Comparison of ENCODE assay signal across 8 cellular contexts in the genomic region with DNA sequence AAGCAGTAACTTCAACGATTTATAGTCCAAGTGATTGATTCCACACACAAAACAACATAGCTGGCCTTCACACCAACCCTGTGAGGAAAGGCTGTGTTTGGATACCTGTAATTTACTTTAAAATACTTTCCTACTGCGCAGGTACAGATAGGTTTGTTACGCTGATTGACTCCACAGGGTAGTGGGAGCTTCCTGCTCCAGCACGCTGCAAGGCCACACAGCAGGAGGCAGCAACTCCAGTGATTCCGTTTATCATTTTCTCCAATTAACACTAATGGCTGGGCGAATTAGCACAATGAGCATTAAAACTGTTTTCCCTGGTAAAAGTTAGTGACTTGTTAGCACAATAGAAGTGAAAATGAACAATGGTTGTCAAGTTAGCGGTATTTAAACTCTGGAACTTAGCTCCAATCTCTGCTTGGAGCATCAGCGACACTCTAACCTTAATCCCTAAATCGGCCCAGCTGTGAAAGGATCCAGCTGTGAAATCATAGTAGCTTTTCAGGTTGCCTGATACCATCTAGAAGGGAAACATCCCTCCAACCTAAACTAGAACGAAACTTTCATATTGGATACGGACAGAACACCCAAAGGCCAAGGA. TPM values are rescaled to one million over a fixed set of nuclear protein-coding genes. Genes with fewer than 3 reads are reported as not detected.
DNase-seq lines count a peak whose midpoint lies in the region; ATAC-seq and TF ChIP-seq lines count a peak whose summit lies in the region.

No MANE protein-coding gene starts in this region.

- no peaks in the 10 kb centered on the region for H3K27me3 Mint-ChIP-seq in activated naive CD8-positive, alpha-beta T cell treated with anti-CD3 and anti-CD28 coated beads, Interleukin-2, amount 10 ng/mL, durations not matched to agents 7 days and 5 days

- TF ChIP-seq CTCF in 22Rv1 (IDR thresholded peaks at IDR 0.05) (no peak), transverse colon (IDR thresholded peaks at IDR 0.05) (no peak)

- POLR2A ChIA-PET in activated naive CD8-positive, alpha-beta T cell treated with anti-CD3 and anti-CD28 coated beads, Interleukin-2, amount 10 ng/mL, durations not matched to agents 7 days and 5 days (lab: Charles Lee), result interaction anchor here (0.7 to 3.2 kb wide), 13 partner anchors 9 to 390 kb away, joined by 3 to 26 read pairs (median 4); a partner anchor contains a TSS

- H3K4me3 ChIP-seq in H7 (ENCODE audit: insufficient read depth, low read depth, low read length), result peak overlapping the region; percentile 71
- peak overlapping the region; percentile 47 to 67 (median 60) for H3K4me3 ChIP-seq in transverse colon

- H3K27ac Mint-ChIP-seq in activated naive CD8-positive, alpha-beta T cell treated with anti-CD3 and anti-CD28 coated beads, Interleukin-2, amount 10 ng/mL, durations not matched to agents 7 days and 5 days, result peak overlapping the region; percentile 89

- WGBS in transverse colon (ENCODE audit: low coverage in 1 of 2), 2 donors, result 52 to 53% methylated on average over 8 to 11 of the region's 11 CpGs

- ATAC-seq in activated naive CD8-positive, alpha-beta T cell treated with anti-CD3 and anti-CD28 coated beads, Interleukin-2, amount 10 ng/mL, durations not matched to agents 7 days and 5 days (ENCODE audit: low read depth), result no peak
- ATAC-seq in HG02973 (IDR thresholded peaks at IDR 0.05; ENCODE audit: unreplicated experiment) (no peak), GM21825 (IDR thresholded peaks at IDR 0.05; ENCODE audit: unreplicated experiment) (no peak)

- in situ Hi-C loops in transverse colon (cut with MboI; ENCODE audit: low pct_ligation_motif_present in 1 of 4, low pct_unique_long_range_greater_than_20kb in 1 of 4, low sequenced_read_pairs in 3 of 4), result loop anchor here in 1 of 4 donors (25.0 kb wide), 1 partner anchor 116 kb away; a partner anchor contains a TSS

- H3K9me3 ChIP-seq in transverse colon, result no peaks in the 10 kb centered on the region

- TF ChIP-seq EP300 in transverse colon (IDR thresholded peaks at IDR 0.05; ENCODE audit: low read depth), result no peak

- peaks cover 11% of the 10 kb centered on the region; the same call in 1 of the 2 replicates for H3K27me3 ChIP-seq in H7 (ENCODE audit: control insufficient read depth, insufficient read depth, low read length)
- H3K27me3 ChIP-seq in transverse colon, result no peaks in the 10 kb centered on the region

- intact Hi-C loops in transverse colon (cut with DNase I; ENCODE audit: low total_unique reads), result no loop called here

- no peak for TF ChIP-seq POLR2A in transverse colon (IDR thresholded peaks at IDR 0.05)

- H3K4me3 Mint-ChIP-seq in activated naive CD8-positive, alpha-beta T cell treated with anti-CD3 and anti-CD28 coated beads, Interleukin-2, amount 10 ng/mL, durations not matched to agents 7 days and 5 days, result peak overlapping the region; percentile 89

- DNase-seq in H7, result peak; percentile 64
- DNase-seq in activated naive CD8-positive, alpha-beta T cell treated with anti-CD3 and anti-CD28 coated beads, Interleukin-2, amount 10 ng/mL, durations not matched to agents 7 days and 5 days, result no peak
- peak; percentile 25 for DNase-seq in kidney tubule cell (ENCODE audit: low spot score)
- DNase-seq in transverse colon, result no peak
- no peak for DNase-seq in occipital lobe (lab: John Stamatoyannopoulos, UW)

- H3K36me3 Mint-ChIP-seq in activated naive CD8-positive, alpha-beta T cell treated with anti-CD3 and anti-CD28 coated beads, Interleukin-2, amount 10 ng/mL, durations not matched to agents 7 days and 5 days, result peaks cover 33% of the 10 kb centered on the region

- no peaks in the 10 kb centered on the region for H3K9me3 Mint-ChIP-seq in activated naive CD8-positive, alpha-beta T cell treated with anti-CD3 and anti-CD28 coated beads, Interleukin-2, amount 10 ng/mL, durations not matched to agents 7 days and 5 days

- H3K27ac ChIP-seq in 22Rv1, result peak overlapping the region; percentile 93
- H3K27ac ChIP-seq in transverse colon, result peak overlapping the region; percentile 88 to 95 (median 88)

- H3K4me1 ChIP-seq in transverse colon, result peaks cover 8 to 34% (median 15%) of the 10 kb centered on the region in 4 donors

- peaks cover 50% of the 10 kb centered on the region for H3K4me1 Mint-ChIP-seq in activated naive CD8-positive, alpha-beta T cell treated with anti-CD3 and anti-CD28 coated beads, Interleukin-2, amount 10 ng/mL, durations not matched to agents 7 days and 5 days

- no peaks in the 10 kb centered on the region for H3K36me3 ChIP-seq in H7 (replicated peaks; ENCODE audit: control insufficient read depth, insufficient read depth, low read length)
- H3K36me3 ChIP-seq in transverse colon, result peaks cover 0 to 5% (median under 1%) of the 10 kb centered on the region in 4 donors

RNA-seq across cellular contexts. Expression of a gene that starts 0.9 kb away (rescaled TPM):
- 2.1 and 2.8 TPM in 2 replicates for total RNA-seq in H7 (2014; rRNA removed; shearing (Covaris generic))
- total RNA-seq in activated naive CD8-positive, alpha-beta T cell treated with anti-CD3 and anti-CD28 coated beads, Interleukin-2, amount 10 ng/mL, durations not matched to agents 7 days and 5 days, result 10 to 100 TPM; 47.1 to 47.7 TPM
- total RNA-seq in transverse colon, result 10 to 100 TPM in 3 of 4 donors, 1 to 10 TPM in 1; 10.0 to 61.3 (median 13.8) TPM
- total RNA-seq in occipital lobe, result 11.4 TPM

RNA-seq across cellular contexts. Expression of a gene that starts 6.2 kb away (rescaled TPM):
- not detected in 2 replicates for total RNA-seq in H7 (2014; rRNA removed; shearing (Covaris generic))
- total RNA-seq in activated naive CD8-positive, alpha-beta T cell treated with anti-CD3 and anti-CD28 coated beads, Interleukin-2, amount 10 ng/mL, durations not matched to agents 7 days and 5 days, result under 1 TPM; 0.78 to 0.88 TPM
- total RNA-seq in transverse colon (not detected), occipital lobe (not detected)

Comparison
In these comparisons a context has a peak if more than half of its experiments do, and no peak if none do; other contexts are left out.
1. DNase-seq: peak in H7 (single experiment) and kidney tubule cell (single experiment); none in activated naive CD8-positive, alpha-beta T cell treated with anti-CD3 and anti-CD28 coated beads, Interleukin-2, amount 10 ng/mL, durations not matched to agents 7 days and 5 days (single experiment), transverse colon (single experiment) and occipital lobe (single experiment).